ENCODE assay signal across 1 cellular context in the genomic region with DNA sequence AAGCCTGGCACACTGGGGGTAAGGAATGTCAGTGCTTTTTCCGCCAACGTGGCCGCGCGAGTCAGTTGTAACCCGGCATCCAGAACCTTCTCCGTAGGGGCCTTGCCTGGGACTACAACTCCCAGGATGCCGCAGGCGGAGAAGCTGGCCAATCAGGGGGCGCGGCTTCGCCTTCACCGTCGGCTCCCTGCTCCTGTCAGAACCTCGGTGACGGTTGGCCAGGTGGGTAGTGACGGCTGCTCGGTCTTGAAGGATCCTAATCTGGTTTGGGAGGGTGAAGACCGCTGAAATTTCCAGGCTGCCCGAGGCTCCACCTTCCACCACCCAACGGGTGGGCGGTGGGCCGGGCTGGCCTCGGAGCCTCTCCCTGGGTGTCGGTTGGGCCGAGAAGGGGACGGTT.
TF ChIP-seq lines count a peak whose summit lies in the region.

C5orf58 (plus strand) TSS at position 200 of the 400 bp plus-strand sequence. CDS start 1,992 bp downstream, outside the sequence.

TF ChIP-seq in H1, 55 proteins besides CTCF, POLR2A, EP300 and RAD21:
- TF ChIP-seq, protein P1, sequence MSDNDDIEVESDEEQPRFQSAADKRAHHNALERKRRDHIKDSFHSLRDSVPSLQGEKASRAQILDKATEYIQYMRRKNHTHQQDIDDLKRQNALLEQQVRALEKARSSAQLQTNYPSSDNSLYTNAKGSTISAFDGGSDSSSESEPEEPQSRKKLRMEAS (IDR thresholded peaks at IDR 0.05): peak; percentile 55; the same call in 1 of the 2 replicates
- TF ChIP-seq BCL11A (IDR thresholded peaks at IDR 0.05; ENCODE audit: low read depth in 2 of 2, low read length in 2 of 2): no peak
- peak; percentile 47 for TF ChIP-seq SIX5 (IDR thresholded peaks at IDR 0.05; ENCODE audit: low read depth, low read length)
